In the genomic region with DNA sequence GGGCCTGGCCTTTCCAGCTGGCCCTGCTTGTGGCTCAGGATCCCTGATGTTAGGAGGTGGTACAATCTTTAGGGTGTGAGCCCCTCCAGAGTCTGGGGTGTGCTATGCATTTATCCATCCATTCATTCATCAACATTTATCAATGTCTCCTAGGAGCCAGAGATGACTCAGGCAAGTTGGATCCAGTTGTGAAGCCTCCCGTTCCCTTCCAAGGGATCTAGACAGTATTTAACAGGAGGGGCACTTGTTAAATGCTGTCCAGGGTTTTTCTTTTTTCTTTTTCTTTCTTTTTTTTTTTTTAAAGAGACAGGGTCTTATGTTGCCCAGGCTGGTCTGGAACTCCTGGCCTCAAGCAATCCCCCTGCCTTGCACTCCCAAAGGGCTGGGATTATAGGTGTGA, we compare ENCODE assay signal across 20 cellular contexts. TPM values are rescaled to one million over a fixed set of nuclear protein-coding genes. Genes with fewer than 3 reads are reported as not detected.
"Had no signal": no experiment of that assay in that cellular context is flagged by ENCODE, and none has a peak within 500 bp of the region (broad histone marks: within the 10 kb centered on the region; RNA-seq: fewer than 3 reads in every experiment).

No MANE protein-coding gene starts in this region.

- H3K79me2 ChIP-seq: parathyroid adenoma had no signal

- H3K4me1 ChIP-seq: ascending aorta, left ventricle myocardium inferior had no signal

- H3K9ac ChIP-seq: parathyroid adenoma had no signal

- H3K9me3 ChIP-seq: ascending aorta, colonic mucosa, heart right ventricle, left ventricle myocardium inferior, right atrium auricular region had no signal

- DNase-seq: activated CD4-positive, alpha-beta T cell treated with anti-CD3 and anti-CD28 coated beads, Interleukin-2, amount 50 U/mL, for 48 hours; activated CD4-positive, CD25-positive, alpha-beta regulatory T cell treated with anti-CD3 and anti-CD28 coated beads, Interleukin-2, amount 50 U/mL, for 72 hours; activated CD8-positive, alpha-beta memory T cell treated with anti-CD3 and anti-CD28 coated beads, Interleukin-2, amount 10 ng/mL, durations not matched to agents 7 days and 5 days; activated gamma-delta T cell treated with Interleukin-2 at 50 U/mL for 16 hours; activated naive CD8-positive, alpha-beta T cell treated with anti-CD3 and anti-CD28 coated beads, Interleukin-2, amount 10 ng/mL, durations not matched to agents 7 days and 5 days; activated T-cell treated with anti-CD3 and anti-CD28 coated beads, Interleukin-2, amount 50 U/mL, for 4 hours; heart right ventricle; left ventricle myocardium inferior had no signal

- H2AFZ ChIP-seq: parathyroid adenoma had no signal

- H3K4me3 Mint-ChIP-seq: activated CD8-positive, alpha-beta memory T cell treated with anti-CD3 and anti-CD28 coated beads, Interleukin-2, amount 10 ng/mL, durations not matched to agents 7 days and 5 days; activated naive CD8-positive, alpha-beta T cell treated with anti-CD3 and anti-CD28 coated beads, Interleukin-2, amount 10 ng/mL, durations not matched to agents 7 days and 5 days; activated T-cell treated with anti-CD3 and anti-CD28 coated beads, Interleukin-2, amount 50 U/mL, for 4 hours; memory B cell; T-helper 2 cell treated with Interferon-gamma antibody and Interleukin-4, amounts not matched to agents 5 μg/mL and 100 μg/mL, for 36 hours; type B pancreatic cell had no signal

- H3K36me3 ChIP-seq: ascending aorta, cardiac muscle cell, colonic mucosa, heart right ventricle, left ventricle myocardium inferior, right atrium auricular region had no signal

- H3K4me3 ChIP-seq: ascending aorta, cardiac muscle cell, colonic mucosa, heart right ventricle, left ventricle myocardium inferior, right atrium auricular region, skin epidermis had no signal

- H3K4me1 Mint-ChIP-seq: activated CD8-positive, alpha-beta memory T cell treated with anti-CD3 and anti-CD28 coated beads, Interleukin-2, amount 10 ng/mL, durations not matched to agents 7 days and 5 days; activated naive CD8-positive, alpha-beta T cell treated with anti-CD3 and anti-CD28 coated beads, Interleukin-2, amount 10 ng/mL, durations not matched to agents 7 days and 5 days had no signal

- H3K27me3 ChIP-seq: ascending aorta, cardiac muscle cell, colonic mucosa, right atrium auricular region had no signal

- H3K27ac Mint-ChIP-seq: activated CD8-positive, alpha-beta memory T cell treated with anti-CD3 and anti-CD28 coated beads, Interleukin-2, amount 10 ng/mL, durations not matched to agents 7 days and 5 days; activated naive CD8-positive, alpha-beta T cell treated with anti-CD3 and anti-CD28 coated beads, Interleukin-2, amount 10 ng/mL, durations not matched to agents 7 days and 5 days; memory B cell; T-helper 2 cell treated with Interferon-gamma antibody and Interleukin-4, amounts not matched to agents 5 μg/mL and 100 μg/mL, for 36 hours; type B pancreatic cell had no signal

- H3K9me3 Mint-ChIP-seq: activated naive CD8-positive, alpha-beta T cell treated with anti-CD3 and anti-CD28 coated beads, Interleukin-2, amount 10 ng/mL, durations not matched to agents 7 days and 5 days; activated T-cell treated with anti-CD3 and anti-CD28 coated beads, Interleukin-2, amount 50 U/mL, for 4 hours; memory B cell; T-helper 2 cell treated with Interferon-gamma antibody and Interleukin-4, amounts not matched to agents 5 μg/mL and 100 μg/mL, for 36 hours had no signal

- H3K36me3 Mint-ChIP-seq: activated CD8-positive, alpha-beta memory T cell treated with anti-CD3 and anti-CD28 coated beads, Interleukin-2, amount 10 ng/mL, durations not matched to agents 7 days and 5 days; activated naive CD8-positive, alpha-beta T cell treated with anti-CD3 and anti-CD28 coated beads, Interleukin-2, amount 10 ng/mL, durations not matched to agents 7 days and 5 days; memory B cell; type B pancreatic cell had no signal

- ATAC-seq: activated CD8-positive, alpha-beta memory T cell treated with anti-CD3 and anti-CD28 coated beads, Interleukin-2, amount 10 ng/mL, durations not matched to agents 7 days and 5 days; activated T-cell treated with anti-CD3 and anti-CD28 coated beads, Interleukin-2, amount 50 U/mL, for 4 hours had no signal

- FAIRE-seq: endothelial cell of umbilical vein, frontal cortex had no signal

- H3K27ac ChIP-seq: ascending aorta, cardiac muscle cell, colonic mucosa, heart right ventricle, left ventricle myocardium inferior, parathyroid adenoma, right atrium auricular region had no signal

RNA-seq across cellular contexts. Expression of gene SMPD3, which starts 42.0 kb away (rescaled TPM):
- total RNA-seq: ascending aorta, endothelial cell of umbilical vein, myocyte had no signal
